Comparison of ENCODE assay signal across 29 cellular contexts in the genomic region with DNA sequence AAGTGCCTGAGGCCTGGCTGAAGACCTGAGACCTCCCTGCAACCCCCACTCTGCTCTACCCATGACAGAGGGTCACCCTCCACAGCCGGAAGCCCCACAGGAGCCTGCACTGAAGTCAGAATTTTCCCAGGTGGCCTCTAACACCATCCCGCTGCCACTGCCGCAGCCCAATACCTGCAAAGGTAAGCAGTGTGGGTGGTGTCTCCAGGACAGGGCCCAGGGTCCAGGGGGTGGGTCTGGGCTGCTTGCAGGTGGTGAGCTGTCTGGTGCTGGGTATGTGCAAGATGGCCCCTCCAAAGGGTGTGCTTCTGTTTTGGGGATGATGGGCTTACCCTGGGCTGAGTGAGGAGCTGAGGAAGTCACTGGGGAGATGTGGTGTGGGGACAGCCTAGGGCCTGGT.
"Had no signal": no experiment of that assay in that cellular context is flagged by ENCODE, and none has a peak within 500 bp of the region (broad histone marks: within the 10 kb centered on the region; RNA-seq: fewer than 3 reads in every experiment).

No MANE protein-coding gene starts in this region.

- ATAC-seq: activated CD4-positive, CD25-positive, alpha-beta regulatory T cell treated with anti-CD3 and anti-CD28 coated beads, Interleukin-2, amount 50 U/mL, for 24 hours; activated CD8-positive, alpha-beta T cell treated with anti-CD3 and anti-CD28 coated beads for 36 hours; activated T-cell treated with anti-CD3 and anti-CD28 coated beads, Interleukin-2, amount 50 U/mL, for 4 hours; activated T-helper 17 cell treated with anti-CD3 and anti-CD28 coated beads, Interleukin-2, amount 50 U/mL, for 72 hours; gastroesophageal sphincter; T-helper 17 cell had no signal

- H3K27me3 Mint-ChIP-seq: activated B cell treated with CpG ODN at 0.5 μM for 24 hours; activated CD8-positive, alpha-beta T cell treated with anti-CD3 and anti-CD28 coated beads for 36 hours; activated naive CD8-positive, alpha-beta T cell; central memory CD8-positive, alpha-beta T cell had no signal

- H3K4me1 Mint-ChIP-seq: activated B cell treated with CpG ODN at 0.5 μM for 24 hours had no signal

- H3K4me3 Mint-ChIP-seq: activated B cell treated with CpG ODN at 0.5 μM for 24 hours; activated CD8-positive, alpha-beta T cell treated with anti-CD3 and anti-CD28 coated beads for 36 hours; activated naive CD8-positive, alpha-beta T cell; activated T-cell treated with anti-CD3 and anti-CD28 coated beads, Interleukin-2, amount 50 U/mL, for 4 hours; activated T-helper 17 cell treated with anti-CD3 and anti-CD28 coated beads, Interleukin-2, amount 50 U/mL, for 72 hours; central memory CD8-positive, alpha-beta T cell; T-helper 17 cell; T-helper 2 cell treated with Interferon-gamma antibody and Interleukin-4, amounts not matched to agents 5 μg/mL and 100 μg/mL, for 36 hours had no signal

- H3K27ac ChIP-seq: brain microvascular endothelial cell, colonic mucosa, epithelial cell of prostate, esophagus squamous epithelium, gastroesophageal sphincter, WERI-Rb-1 had no signal

- H3K4me1 ChIP-seq: colonic mucosa, gastroesophageal sphincter had no signal

- H3K4me3 ChIP-seq: colonic mucosa, esophagus squamous epithelium, gastroesophageal sphincter had no signal

- H3K9me3 Mint-ChIP-seq: activated B cell treated with CpG ODN at 0.5 μM for 24 hours; activated CD8-positive, alpha-beta T cell treated with anti-CD3 and anti-CD28 coated beads for 36 hours; activated T-cell treated with anti-CD3 and anti-CD28 coated beads, Interleukin-2, amount 50 U/mL, for 4 hours; central memory CD8-positive, alpha-beta T cell; T-helper 2 cell treated with Interferon-gamma antibody and Interleukin-4, amounts not matched to agents 5 μg/mL and 100 μg/mL, for 36 hours had no signal

- H3K9me3 ChIP-seq: colonic mucosa, esophagus squamous epithelium, gastroesophageal sphincter had no signal

- DNase-seq: activated B cell treated with CpG ODN at 0.5 μM for 24 hours; activated CD4-positive, alpha-beta T cell treated with anti-CD3 and anti-CD28 coated beads for 48 hours; activated CD4-positive, alpha-beta T cell treated with anti-CD3 and anti-CD28 coated beads, Interleukin-2, amount 50 U/mL, for 1 hour; activated CD4-positive, alpha-beta T cell treated with anti-CD3 and anti-CD28 coated beads, Interleukin-2, amount 50 U/mL, for 48 hours; activated CD8-positive, alpha-beta memory T cell treated with anti-CD3 and anti-CD28 coated beads for 24 hours; activated CD8-positive, alpha-beta T cell treated with anti-CD3 and anti-CD28 coated beads for 36 hours; activated effector memory CD4-positive, alpha-beta T cell treated with Interleukin-2 at 50 U/mL for 16 hours; activated gamma-delta T cell treated with Interleukin-2 at 50 U/mL for 16 hours; activated naive CD4-positive, alpha-beta T cell treated with anti-CD3 and anti-CD28 coated beads, Interleukin-2, amount 50 U/mL, for 16 hours; activated naive CD4-positive, alpha-beta T cell treated with Interleukin-2 at 50 U/mL for 16 hours; activated T-cell treated with anti-CD3 and anti-CD28 coated beads, Interleukin-2, amount 50 U/mL, for 4 hours; amniotic stem cell; anterior cingulate cortex; brain microvascular endothelial cell; colonic mucosa; effector CD8-positive, alpha-beta T cell; esophagus squamous epithelium; foreskin melanocyte; T-helper 1 cell; T-helper 17 cell; T1000; WERI-Rb-1 had no signal

- H3K27ac Mint-ChIP-seq: activated B cell treated with CpG ODN at 0.5 μM for 24 hours; activated CD8-positive, alpha-beta T cell treated with anti-CD3 and anti-CD28 coated beads for 36 hours; activated naive CD8-positive, alpha-beta T cell; activated T-helper 17 cell treated with anti-CD3 and anti-CD28 coated beads, Interleukin-2, amount 50 U/mL, for 72 hours; T-helper 17 cell; T-helper 2 cell treated with Interferon-gamma antibody and Interleukin-4, amounts not matched to agents 5 μg/mL and 100 μg/mL, for 36 hours had no signal

- H3K36me3 ChIP-seq: brain microvascular endothelial cell, colonic mucosa, WERI-Rb-1 had no signal

- H3K27me3 ChIP-seq: brain microvascular endothelial cell, colonic mucosa, esophagus squamous epithelium, gastroesophageal sphincter had no signal
